In genomic region chr2:30706534-30707303, GRCh38 we compare ENCODE assay signal across 8 cellular contexts.
A peak's percentile ranks its signal among the peaks of the same experiment; 100 is the strongest.
DNase-seq lines count a peak whose midpoint lies in the region; ATAC-seq and TF ChIP-seq lines count a peak whose summit lies in the region.

No MANE protein-coding gene starts in this region.

- H2AFZ ChIP-seq in Loucy (ENCODE audit: low read length), result no peak overlapping the region

- no peaks in the 10 kb centered on the region for H3K79me2 ChIP-seq in Loucy (ENCODE audit: insufficient read depth, low read length)

- intact Hi-C loops in posterior cingulate gyrus (cut with DNase I), result loop anchor here (1.0 kb wide), 2 partner anchors 498 to 541 kb away; no protein-coding TSS in a partner anchor

- ATAC-seq in GM19452 (IDR thresholded peaks at IDR 0.05; ENCODE audit: unreplicated experiment), result no peak

- peaks cover 10% of the 10 kb centered on the region for H3K9me3 ChIP-seq in Loucy (ENCODE audit: insufficient read depth, low read depth, low read length)
- H3K9me3 ChIP-seq in SJCRH30 (replicated peaks), result peaks cover 11% of the 10 kb centered on the region

- H4K20me1 ChIP-seq in Loucy (ENCODE audit: insufficient read depth, low read length, poor library complexity, severe bottlenecking), result no peaks in the 10 kb centered on the region

- H3K36me3 ChIP-seq in Loucy (ENCODE audit: insufficient read depth, low read length), result no peaks in the 10 kb centered on the region
- H3K36me3 ChIP-seq in SJCRH30, result no peaks in the 10 kb centered on the region

- H3K4me2 ChIP-seq in Loucy (ENCODE audit: low read depth, low read length, poor library complexity, severe bottlenecking), result no peak overlapping the region

- H3K4me1 ChIP-seq in Loucy (ENCODE audit: insufficient read depth, low read length, poor library complexity, severe bottlenecking) (no peaks in the 10 kb centered on the region), SJCRH30 (peaks cover 7% of the 10 kb centered on the region; the same call in 1 of the 2 replicates)

- H3K27me3 ChIP-seq in Loucy (ENCODE audit: insufficient read depth, low read length, poor library complexity, severe bottlenecking) (peaks cover 12% of the 10 kb centered on the region), SJCRH30 (no peaks in the 10 kb centered on the region)

- H3K9me2 ChIP-seq in Loucy (replicated peaks; ENCODE audit: low read depth, low read length), result no peaks in the 10 kb centered on the region

- TF ChIP-seq CTCF in GM12872 (IDR thresholded peaks at IDR 0.05; ENCODE audit: insufficient read depth, low read depth, low read length) (peak; percentile 79), Loucy (conservative IDR thresholded peaks at IDR 0.05; ENCODE audit: low read length) (peak; percentile 86)

- no peak overlapping the region for H3K4me3 ChIP-seq in Loucy (ENCODE audit: low read length, poor library complexity, severe bottlenecking)
- no peak overlapping the region for H3K4me3 ChIP-seq in SJCRH30

- H3F3A ChIP-seq in Loucy (ENCODE audit: low read depth), result no peaks in the 10 kb centered on the region

- peak; percentile 78 to 91 for DNase-seq in SJCRH30
- peak; percentile 89 for DNase-seq in activated effector memory CD4-positive, alpha-beta T cell treated with anti-CD3 and anti-CD28 coated beads, Interleukin-2, amount 50 U/mL, for 16 hours
- DNase-seq in globus pallidus (ENCODE audit: low spot score), result peak; percentile 43
- DNase-seq in posterior cingulate gyrus, result peak in 9 of 10 donors; percentile 28 to 94 (median 73)
- peak; percentile 66 for DNase-seq in ureter (ENCODE audit: low spot score)

- H3K9ac ChIP-seq in Loucy (ENCODE audit: low read depth, low read length, poor library complexity, severe bottlenecking), result no peak overlapping the region

- no peak overlapping the region for H3K27ac ChIP-seq in SJCRH30
